Comparison of ENCODE assay signal across 2 cellular contexts in the genomic region with DNA sequence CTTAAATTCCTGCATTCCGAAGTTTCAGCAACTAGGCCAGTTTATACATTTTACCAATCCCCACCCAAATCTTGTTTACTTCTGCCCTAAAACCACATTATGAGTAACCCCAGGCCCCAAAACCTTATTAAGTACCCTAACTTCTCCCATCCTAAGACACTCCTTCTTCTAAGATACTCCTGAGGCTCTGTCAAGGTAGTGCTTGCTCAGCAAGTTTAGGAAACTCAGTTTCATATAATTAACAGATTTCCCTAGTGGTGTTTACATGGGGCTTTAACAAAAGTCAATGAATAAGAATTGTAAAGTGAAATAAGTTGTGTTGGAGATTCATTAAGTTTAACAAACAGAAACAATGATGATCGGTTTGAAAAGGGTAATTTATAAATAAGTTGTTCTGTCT.
TF ChIP-seq lines count a peak whose summit lies in the region.

No MANE protein-coding gene starts in this region.

TF ChIP-seq in HepG2, 621 proteins besides CTCF, POLR2A, EP300 and RAD21:
- TF ChIP-seq, protein P1, sequence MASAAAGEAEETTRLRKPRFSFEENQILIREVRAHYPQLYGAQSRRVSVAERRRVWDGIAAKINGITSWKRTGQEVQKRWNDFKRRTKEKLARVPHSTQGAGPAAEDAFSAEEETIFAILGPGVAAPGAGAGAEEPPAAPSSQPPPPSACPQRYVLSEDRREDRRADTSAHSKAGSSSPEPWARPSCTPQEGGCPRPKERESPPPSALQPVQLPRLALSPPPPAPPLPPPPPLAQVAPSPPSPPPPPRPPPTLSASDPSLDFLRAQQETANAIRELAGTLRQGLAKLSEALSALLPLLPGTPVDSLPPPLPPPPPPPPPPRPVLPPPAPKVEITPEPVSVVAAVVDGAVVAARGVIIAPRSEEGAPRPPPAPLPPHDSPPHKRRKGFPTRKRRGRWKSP (CRISPR knock-in tag; IDR thresholded peaks at IDR 0.05): no peak
- TF ChIP-seq MAFF (IDR thresholded peaks at IDR 0.05; ENCODE audit: low read depth, low read length) (peak; percentile 66), MAFK (conservative IDR thresholded peaks at IDR 0.05 in 1 of 2, IDR thresholded peaks at IDR 0.05 in 1 of 2; ENCODE audit: low read length in 2 of 2) (peak; percentile 79 to 80)

TF ChIP-seq in H1, 55 proteins besides CTCF, POLR2A, EP300 and RAD21:
- TF ChIP-seq BRCA1 (IDR thresholded peaks at IDR 0.05; ENCODE audit: low read depth, low read length) (no peak), ZNF274 (IDR thresholded peaks at IDR 0.05; ENCODE audit: borderline replicate concordance, extremely low read depth, low read length) (no peak), MAFK (IDR thresholded peaks at IDR 0.05; ENCODE audit: low read depth, low read length) (0 out of 2 replicates have a peak, but pooled peaks have one; percentile 49), RXRA (IDR thresholded peaks at IDR 0.05; ENCODE audit: insufficient read depth, low read depth, low read length) (no peak), BCL11A (IDR thresholded peaks at IDR 0.05; ENCODE audit: low read depth in 2 of 2, low read length in 2 of 2) (no peak)
TF ChIP-seq in H1: peak in this region for 1.
